Comparison of ENCODE assay signal across 7 cellular contexts in genomic region chr7:8893761-8894160, GRCh38.
"Had no signal": no experiment of that assay in that cellular context is flagged by ENCODE, and none has a peak within 500 bp of the region (broad histone marks: within the 10 kb centered on the region; RNA-seq: fewer than 3 reads in every experiment).

No MANE protein-coding gene starts in this region.

- H3K4me3 ChIP-seq: GM12878 had no signal

- FAIRE-seq: GM12878, GM12891, GM12892, GM18507, GM19239 had no signal

- DNase-seq: GDM1, GF-D8 had no signal
